1 cellular context compared by ENCODE assay signal in the genomic region with DNA sequence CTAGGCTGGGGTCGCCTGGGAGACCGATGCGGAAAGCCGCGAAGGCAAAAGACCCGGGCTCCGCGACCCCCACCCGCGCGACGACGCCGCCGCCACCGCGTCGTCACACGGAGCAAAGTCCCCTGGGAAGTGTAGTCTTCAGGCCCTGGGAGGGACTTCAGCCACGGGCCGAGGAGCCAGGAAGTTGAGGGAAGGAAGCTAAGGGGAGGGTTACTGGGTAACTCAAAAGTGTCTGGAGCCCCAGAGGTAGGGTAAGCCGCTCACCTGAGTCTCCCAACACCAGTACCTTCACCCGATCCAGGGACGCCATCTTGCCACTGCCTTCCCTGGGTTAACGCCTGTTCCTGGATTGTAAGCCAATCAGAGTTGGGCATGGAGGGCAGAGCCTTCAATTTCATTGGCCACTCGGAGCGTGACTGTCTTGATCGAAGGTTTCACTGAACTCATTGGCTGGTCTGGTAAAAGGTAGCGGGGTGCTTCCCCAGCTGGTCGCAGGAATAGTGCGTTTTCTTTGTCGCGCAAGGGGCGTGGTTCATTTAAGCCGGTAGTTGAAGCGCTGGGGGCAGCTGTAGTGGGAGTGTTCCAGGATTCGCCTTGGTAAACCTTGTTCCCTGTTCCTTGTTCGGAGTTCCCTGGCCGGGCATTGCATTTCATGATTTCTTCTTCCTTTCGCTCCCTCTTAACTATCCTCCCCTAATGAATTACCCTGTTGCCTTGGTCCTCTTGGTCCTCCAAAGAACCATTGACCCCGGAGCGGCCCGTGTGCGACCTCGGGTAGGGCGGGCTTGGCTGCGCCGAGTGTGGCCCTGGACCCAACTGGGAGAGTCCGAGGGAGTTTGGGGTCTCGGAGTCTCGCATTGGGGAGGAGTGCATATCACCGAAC.
A peak's percentile ranks its signal among the peaks of the same experiment; 100 is the strongest.
TF ChIP-seq lines count a peak whose summit lies in the region.

A gene (plus strand): TSS at position 547 of the 883 bp plus-strand sequence. CDS start 7,809 bp downstream, outside the sequence.
A gene with protein sequence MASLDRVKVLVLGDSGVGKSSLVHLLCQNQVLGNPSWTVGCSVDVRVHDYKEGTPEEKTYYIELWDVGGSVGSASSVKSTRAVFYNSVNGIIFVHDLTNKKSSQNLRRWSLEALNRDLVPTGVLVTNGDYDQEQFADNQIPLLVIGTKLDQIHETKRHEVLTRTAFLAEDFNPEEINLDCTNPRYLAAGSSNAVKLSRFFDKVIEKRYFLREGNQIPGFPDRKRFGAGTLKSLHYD (minus strand): TSS at position 319 of the 883 bp plus-strand sequence. CDS start 9 bp downstream, at position 310.

TF ChIP-seq in K562, 482 proteins besides CTCF, POLR2A, EP300 and RAD21 (continued from another document and continues in another):
- TF ChIP-seq NR2C2 (CRISPR knock-in tag; IDR thresholded peaks at IDR 0.05) (0 out of 2 replicates have a peak, but pooled peaks have one; percentile 35), NR2C2 (tag; IDR thresholded peaks at IDR 0.05) (peak; percentile 89), SRF (CRISPR knock-in tag; IDR thresholded peaks at IDR 0.05) (0 out of 4 replicates have a peak, but pooled peaks of 1 of the 2 experiments have one; percentile 9), MBD2 (IDR thresholded peaks at IDR 0.05; ENCODE audit: borderline replicate concordance, low read depth) (peak; percentile 78; the same call in 1 of the 2 replicates), FOXM1 (IDR thresholded peaks at IDR 0.05; ENCODE audit: low read depth) (peak; percentile 75), FOXM1 (CRISPR knock-in tag; IDR thresholded peaks at IDR 0.05; ENCODE audit: low read depth) (no peak), TRIM28 (IDR thresholded peaks at IDR 0.05) (no peak), CBX3 (IDR thresholded peaks at IDR 0.05; ENCODE audit: borderline replicate concordance in 1 of 2, low read length in 2 of 2) (no peak), RBBP5 (IDR thresholded peaks at IDR 0.05; ENCODE audit: borderline replicate concordance, insufficient read depth, low read length, poor library complexity, severe bottlenecking) (peak; percentile 83), JUND (IDR thresholded peaks at IDR 0.05; ENCODE audit: borderline replicate concordance, low read depth, low read length) (peak; percentile 34; the same call in 1 of the 2 replicates), JUND (tag; IDR thresholded peaks at IDR 0.05; ENCODE audit: borderline replicate concordance, low read depth, low read length) (no peak), ZNF41 (CRISPR knock-in tag; conservative IDR thresholded peaks at IDR 0.05) (no peak), PHF20 (IDR thresholded peaks at IDR 0.05; ENCODE audit: partially characterized antibody) (peak; percentile 47), ZNF79 (CRISPR knock-in tag; IDR thresholded peaks at IDR 0.05; ENCODE audit: low read depth) (no peak), TARDBP (IDR thresholded peaks at IDR 0.05) (no peak), NFIX (CRISPR knock-in tag; IDR thresholded peaks at IDR 0.05; ENCODE audit: low read depth) (no peak), FOXP1 (CRISPR knock-in tag; IDR thresholded peaks at IDR 0.05) (no peak), TBL1XR1 (IDR thresholded peaks at IDR 0.05; ENCODE audit: low read length in 2 of 2) (peak in 1 of 2 experiments; percentile 70; a peak in 2 of 4 replicates), ELF2 (CRISPR knock-in tag; IDR thresholded peaks at IDR 0.05) (0 out of 2 replicates have a peak, but pooled peaks have one; percentile 10), ETV1 (tag; conservative IDR thresholded peaks at IDR 0.05; ENCODE audit: low read depth) (no peak), ZFX (CRISPR knock-in tag; IDR thresholded peaks at IDR 0.05) (peak; percentile 60), STAT5B (CRISPR knock-in tag; IDR thresholded peaks at IDR 0.05) (no peak), SIN3A (IDR thresholded peaks at IDR 0.05; ENCODE audit: borderline replicate concordance in 2 of 2, control insufficient read depth in 1 of 2, low read depth in 2 of 2, low read length in 2 of 2) (peak; percentile 82 to 87; a peak in 3 of 4 replicates), PHF8 (IDR thresholded peaks at IDR 0.05; ENCODE audit: borderline replicate concordance, low read length) (peak; percentile 77; the same call in 1 of the 2 replicates), POLR2AphosphoS5 (IDR thresholded peaks at IDR 0.05; ENCODE audit: control insufficient read depth, insufficient read depth, low read depth, low read length) (peak; percentile 58), ZNF444 (CRISPR knock-in tag; IDR thresholded peaks at IDR 0.05) (no peak), ZNF12 (CRISPR knock-in tag; IDR thresholded peaks at IDR 0.05) (no peak)
- TF ChIP-seq, protein P1, sequence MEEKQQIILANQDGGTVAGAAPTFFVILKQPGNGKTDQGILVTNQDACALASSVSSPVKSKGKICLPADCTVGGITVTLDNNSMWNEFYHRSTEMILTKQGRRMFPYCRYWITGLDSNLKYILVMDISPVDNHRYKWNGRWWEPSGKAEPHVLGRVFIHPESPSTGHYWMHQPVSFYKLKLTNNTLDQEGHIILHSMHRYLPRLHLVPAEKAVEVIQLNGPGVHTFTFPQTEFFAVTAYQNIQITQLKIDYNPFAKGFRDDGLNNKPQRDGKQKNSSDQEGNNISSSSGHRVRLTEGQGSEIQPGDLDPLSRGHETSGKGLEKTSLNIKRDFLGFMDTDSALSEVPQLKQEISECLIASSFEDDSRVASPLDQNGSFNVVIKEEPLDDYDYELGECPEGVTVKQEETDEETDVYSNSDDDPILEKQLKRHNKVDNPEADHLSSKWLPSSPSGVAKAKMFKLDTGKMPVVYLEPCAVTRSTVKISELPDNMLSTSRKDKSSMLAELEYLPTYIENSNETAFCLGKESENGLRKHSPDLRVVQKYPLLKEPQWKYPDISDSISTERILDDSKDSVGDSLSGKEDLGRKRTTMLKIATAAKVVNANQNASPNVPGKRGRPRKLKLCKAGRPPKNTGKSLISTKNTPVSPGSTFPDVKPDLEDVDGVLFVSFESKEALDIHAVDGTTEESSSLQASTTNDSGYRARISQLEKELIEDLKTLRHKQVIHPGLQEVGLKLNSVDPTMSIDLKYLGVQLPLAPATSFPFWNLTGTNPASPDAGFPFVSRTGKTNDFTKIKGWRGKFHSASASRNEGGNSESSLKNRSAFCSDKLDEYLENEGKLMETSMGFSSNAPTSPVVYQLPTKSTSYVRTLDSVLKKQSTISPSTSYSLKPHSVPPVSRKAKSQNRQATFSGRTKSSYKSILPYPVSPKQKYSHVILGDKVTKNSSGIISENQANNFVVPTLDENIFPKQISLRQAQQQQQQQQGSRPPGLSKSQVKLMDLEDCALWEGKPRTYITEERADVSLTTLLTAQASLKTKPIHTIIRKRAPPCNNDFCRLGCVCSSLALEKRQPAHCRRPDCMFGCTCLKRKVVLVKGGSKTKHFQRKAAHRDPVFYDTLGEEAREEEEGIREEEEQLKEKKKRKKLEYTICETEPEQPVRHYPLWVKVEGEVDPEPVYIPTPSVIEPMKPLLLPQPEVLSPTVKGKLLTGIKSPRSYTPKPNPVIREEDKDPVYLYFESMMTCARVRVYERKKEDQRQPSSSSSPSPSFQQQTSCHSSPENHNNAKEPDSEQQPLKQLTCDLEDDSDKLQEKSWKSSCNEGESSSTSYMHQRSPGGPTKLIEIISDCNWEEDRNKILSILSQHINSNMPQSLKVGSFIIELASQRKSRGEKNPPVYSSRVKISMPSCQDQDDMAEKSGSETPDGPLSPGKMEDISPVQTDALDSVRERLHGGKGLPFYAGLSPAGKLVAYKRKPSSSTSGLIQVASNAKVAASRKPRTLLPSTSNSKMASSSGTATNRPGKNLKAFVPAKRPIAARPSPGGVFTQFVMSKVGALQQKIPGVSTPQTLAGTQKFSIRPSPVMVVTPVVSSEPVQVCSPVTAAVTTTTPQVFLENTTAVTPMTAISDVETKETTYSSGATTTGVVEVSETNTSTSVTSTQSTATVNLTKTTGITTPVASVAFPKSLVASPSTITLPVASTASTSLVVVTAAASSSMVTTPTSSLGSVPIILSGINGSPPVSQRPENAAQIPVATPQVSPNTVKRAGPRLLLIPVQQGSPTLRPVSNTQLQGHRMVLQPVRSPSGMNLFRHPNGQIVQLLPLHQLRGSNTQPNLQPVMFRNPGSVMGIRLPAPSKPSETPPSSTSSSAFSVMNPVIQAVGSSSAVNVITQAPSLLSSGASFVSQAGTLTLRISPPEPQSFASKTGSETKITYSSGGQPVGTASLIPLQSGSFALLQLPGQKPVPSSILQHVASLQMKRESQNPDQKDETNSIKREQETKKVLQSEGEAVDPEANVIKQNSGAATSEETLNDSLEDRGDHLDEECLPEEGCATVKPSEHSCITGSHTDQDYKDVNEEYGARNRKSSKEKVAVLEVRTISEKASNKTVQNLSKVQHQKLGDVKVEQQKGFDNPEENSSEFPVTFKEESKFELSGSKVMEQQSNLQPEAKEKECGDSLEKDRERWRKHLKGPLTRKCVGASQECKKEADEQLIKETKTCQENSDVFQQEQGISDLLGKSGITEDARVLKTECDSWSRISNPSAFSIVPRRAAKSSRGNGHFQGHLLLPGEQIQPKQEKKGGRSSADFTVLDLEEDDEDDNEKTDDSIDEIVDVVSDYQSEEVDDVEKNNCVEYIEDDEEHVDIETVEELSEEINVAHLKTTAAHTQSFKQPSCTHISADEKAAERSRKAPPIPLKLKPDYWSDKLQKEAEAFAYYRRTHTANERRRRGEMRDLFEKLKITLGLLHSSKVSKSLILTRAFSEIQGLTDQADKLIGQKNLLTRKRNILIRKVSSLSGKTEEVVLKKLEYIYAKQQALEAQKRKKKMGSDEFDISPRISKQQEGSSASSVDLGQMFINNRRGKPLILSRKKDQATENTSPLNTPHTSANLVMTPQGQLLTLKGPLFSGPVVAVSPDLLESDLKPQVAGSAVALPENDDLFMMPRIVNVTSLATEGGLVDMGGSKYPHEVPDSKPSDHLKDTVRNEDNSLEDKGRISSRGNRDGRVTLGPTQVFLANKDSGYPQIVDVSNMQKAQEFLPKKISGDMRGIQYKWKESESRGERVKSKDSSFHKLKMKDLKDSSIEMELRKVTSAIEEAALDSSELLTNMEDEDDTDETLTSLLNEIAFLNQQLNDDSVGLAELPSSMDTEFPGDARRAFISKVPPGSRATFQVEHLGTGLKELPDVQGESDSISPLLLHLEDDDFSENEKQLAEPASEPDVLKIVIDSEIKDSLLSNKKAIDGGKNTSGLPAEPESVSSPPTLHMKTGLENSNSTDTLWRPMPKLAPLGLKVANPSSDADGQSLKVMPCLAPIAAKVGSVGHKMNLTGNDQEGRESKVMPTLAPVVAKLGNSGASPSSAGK (IDR thresholded peaks at IDR 0.05), result peak; percentile 68; the same call in 1 of the 2 replicates
- TF ChIP-seq, protein P2, sequence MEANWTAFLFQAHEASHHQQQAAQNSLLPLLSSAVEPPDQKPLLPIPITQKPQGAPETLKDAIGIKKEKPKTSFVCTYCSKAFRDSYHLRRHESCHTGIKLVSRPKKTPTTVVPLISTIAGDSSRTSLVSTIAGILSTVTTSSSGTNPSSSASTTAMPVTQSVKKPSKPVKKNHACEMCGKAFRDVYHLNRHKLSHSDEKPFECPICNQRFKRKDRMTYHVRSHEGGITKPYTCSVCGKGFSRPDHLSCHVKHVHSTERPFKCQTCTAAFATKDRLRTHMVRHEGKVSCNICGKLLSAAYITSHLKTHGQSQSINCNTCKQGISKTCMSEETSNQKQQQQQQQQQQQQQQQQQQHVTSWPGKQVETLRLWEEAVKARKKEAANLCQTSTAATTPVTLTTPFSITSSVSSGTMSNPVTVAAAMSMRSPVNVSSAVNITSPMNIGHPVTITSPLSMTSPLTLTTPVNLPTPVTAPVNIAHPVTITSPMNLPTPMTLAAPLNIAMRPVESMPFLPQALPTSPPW (CRISPR knock-in tag; IDR thresholded peaks at IDR 0.05), result peak; percentile 91
- TF ChIP-seq, protein P3, sequence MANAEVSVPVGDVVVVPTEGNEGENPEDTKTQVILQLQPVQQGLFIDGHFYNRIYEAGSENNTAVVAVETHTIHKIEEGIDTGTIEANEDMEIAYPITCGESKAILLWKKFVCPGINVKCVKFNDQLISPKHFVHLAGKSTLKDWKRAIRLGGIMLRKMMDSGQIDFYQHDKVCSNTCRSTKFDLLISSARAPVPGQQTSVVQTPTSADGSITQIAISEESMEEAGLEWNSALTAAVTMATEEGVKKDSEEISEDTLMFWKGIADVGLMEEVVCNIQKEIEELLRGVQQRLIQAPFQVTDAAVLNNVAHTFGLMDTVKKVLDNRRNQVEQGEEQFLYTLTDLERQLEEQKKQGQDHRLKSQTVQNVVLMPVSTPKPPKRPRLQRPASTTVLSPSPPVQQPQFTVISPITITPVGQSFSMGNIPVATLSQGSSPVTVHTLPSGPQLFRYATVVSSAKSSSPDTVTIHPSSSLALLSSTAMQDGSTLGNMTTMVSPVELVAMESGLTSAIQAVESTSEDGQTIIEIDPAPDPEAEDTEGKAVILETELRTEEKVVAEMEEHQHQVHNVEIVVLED (CRISPR knock-in tag; IDR thresholded peaks at IDR 0.05), result peak; percentile 88
- TF ChIP-seq, protein P4, sequence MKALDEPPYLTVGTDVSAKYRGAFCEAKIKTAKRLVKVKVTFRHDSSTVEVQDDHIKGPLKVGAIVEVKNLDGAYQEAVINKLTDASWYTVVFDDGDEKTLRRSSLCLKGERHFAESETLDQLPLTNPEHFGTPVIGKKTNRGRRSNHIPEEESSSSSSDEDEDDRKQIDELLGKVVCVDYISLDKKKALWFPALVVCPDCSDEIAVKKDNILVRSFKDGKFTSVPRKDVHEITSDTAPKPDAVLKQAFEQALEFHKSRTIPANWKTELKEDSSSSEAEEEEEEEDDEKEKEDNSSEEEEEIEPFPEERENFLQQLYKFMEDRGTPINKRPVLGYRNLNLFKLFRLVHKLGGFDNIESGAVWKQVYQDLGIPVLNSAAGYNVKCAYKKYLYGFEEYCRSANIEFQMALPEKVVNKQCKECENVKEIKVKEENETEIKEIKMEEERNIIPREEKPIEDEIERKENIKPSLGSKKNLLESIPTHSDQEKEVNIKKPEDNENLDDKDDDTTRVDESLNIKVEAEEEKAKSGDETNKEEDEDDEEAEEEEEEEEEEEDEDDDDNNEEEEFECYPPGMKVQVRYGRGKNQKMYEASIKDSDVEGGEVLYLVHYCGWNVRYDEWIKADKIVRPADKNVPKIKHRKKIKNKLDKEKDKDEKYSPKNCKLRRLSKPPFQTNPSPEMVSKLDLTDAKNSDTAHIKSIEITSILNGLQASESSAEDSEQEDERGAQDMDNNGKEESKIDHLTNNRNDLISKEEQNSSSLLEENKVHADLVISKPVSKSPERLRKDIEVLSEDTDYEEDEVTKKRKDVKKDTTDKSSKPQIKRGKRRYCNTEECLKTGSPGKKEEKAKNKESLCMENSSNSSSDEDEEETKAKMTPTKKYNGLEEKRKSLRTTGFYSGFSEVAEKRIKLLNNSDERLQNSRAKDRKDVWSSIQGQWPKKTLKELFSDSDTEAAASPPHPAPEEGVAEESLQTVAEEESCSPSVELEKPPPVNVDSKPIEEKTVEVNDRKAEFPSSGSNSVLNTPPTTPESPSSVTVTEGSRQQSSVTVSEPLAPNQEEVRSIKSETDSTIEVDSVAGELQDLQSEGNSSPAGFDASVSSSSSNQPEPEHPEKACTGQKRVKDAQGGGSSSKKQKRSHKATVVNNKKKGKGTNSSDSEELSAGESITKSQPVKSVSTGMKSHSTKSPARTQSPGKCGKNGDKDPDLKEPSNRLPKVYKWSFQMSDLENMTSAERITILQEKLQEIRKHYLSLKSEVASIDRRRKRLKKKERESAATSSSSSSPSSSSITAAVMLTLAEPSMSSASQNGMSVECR (CRISPR knock-in tag; IDR thresholded peaks at IDR 0.05), result peak; percentile 76; the same call in 1 of the 2 replicates
- TF ChIP-seq, protein P5, sequence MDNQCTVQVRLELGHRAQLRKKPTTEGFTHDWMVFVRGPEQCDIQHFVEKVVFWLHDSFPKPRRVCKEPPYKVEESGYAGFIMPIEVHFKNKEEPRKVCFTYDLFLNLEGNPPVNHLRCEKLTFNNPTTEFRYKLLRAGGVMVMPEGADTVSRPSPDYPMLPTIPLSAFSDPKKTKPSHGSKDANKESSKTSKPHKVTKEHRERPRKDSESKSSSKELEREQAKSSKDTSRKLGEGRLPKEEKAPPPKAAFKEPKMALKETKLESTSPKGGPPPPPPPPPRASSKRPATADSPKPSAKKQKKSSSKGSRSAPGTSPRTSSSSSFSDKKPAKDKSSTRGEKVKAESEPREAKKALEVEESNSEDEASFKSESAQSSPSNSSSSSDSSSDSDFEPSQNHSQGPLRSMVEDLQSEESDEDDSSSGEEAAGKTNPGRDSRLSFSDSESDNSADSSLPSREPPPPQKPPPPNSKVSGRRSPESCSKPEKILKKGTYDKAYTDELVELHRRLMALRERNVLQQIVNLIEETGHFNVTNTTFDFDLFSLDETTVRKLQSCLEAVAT (IDR thresholded peaks at IDR 0.05), result peak in 1 of 2 experiments; percentile 85; a peak in 2 of 4 replicates
